In genomic region chr10:11016959-11017574, GRCh38 we compare ENCODE assay signal across 8 cellular contexts. TPM values are rescaled to one million over a fixed set of nuclear protein-coding genes. Genes with fewer than 3 reads are reported as not detected.
DNase-seq lines count a peak whose midpoint lies in the region; ATAC-seq and TF ChIP-seq lines count a peak whose summit lies in the region.

No MANE protein-coding gene starts in this region.

- no peaks in the 10 kb centered on the region for H3K36me3 Mint-ChIP-seq in IgD-negative memory B cell
- H3K36me3 Mint-ChIP-seq in endothelial cell (ENCODE audit: low read depth, unreplicated experiment) = no peaks in the 10 kb centered on the region

- H2AFZ ChIP-seq in neuron (ENCODE audit: low read depth, low read length) = peak overlapping the region; percentile 3

- TF ChIP-seq CTCF in endothelial cell (IDR thresholded peaks at IDR 0.05; ENCODE audit: unreplicated experiment) = no peak

- H3K9me3 Mint-ChIP-seq in IgD-negative memory B cell (no peaks in the 10 kb centered on the region), endothelial cell (ENCODE audit: unreplicated experiment) (no peaks in the 10 kb centered on the region)

- H3K4me1 ChIP-seq in neuron (ENCODE audit: insufficient read depth, low read length) = peaks cover 54% of the 10 kb centered on the region

- H3K4me1 Mint-ChIP-seq in IgD-negative memory B cell (peaks cover 3 to 9% (median 4%) of the 10 kb centered on the region in 3 donors), endothelial cell (ENCODE audit: unreplicated experiment) (peaks cover 18% of the 10 kb centered on the region)

- H3K4me3 Mint-ChIP-seq in IgD-negative memory B cell (peak overlapping the region; percentile 3 to 86 (median 73)), endothelial cell (ENCODE audit: unreplicated experiment) (peak overlapping the region; percentile 81)

- no peak for ATAC-seq in HG03342 (IDR thresholded peaks at IDR 0.05; ENCODE audit: unreplicated experiment)

- no peaks in the 10 kb centered on the region for H3K36me3 ChIP-seq in neuron (ENCODE audit: insufficient read depth, low read length)

- peak; percentile 17 for DNase-seq in NCI-H1092 treated with DMSO at 0.1 percent for 48 hours (lab: John Stamatoyannopoulos, UW)
- DNase-seq in NCI-H1092 (lab: John Stamatoyannopoulos, UW) = no peak
- DNase-seq in endothelial cell (ENCODE audit: low spot score) = no peak
- DNase-seq in occipital lobe (lab: John Stamatoyannopoulos, UW) = no peak
- no peak for DNase-seq in NCI-H2227 (lab: John Stamatoyannopoulos, UW; ENCODE audit: unreplicated experiment)

- peaks cover 45% of the 10 kb centered on the region for H3K27me3 Mint-ChIP-seq in IgD-negative memory B cell
- peaks cover 3% of the 10 kb centered on the region for H3K27me3 Mint-ChIP-seq in endothelial cell (ENCODE audit: unreplicated experiment)

- H3K9me3 ChIP-seq in neuron (ENCODE audit: low read length) = no peaks in the 10 kb centered on the region

- H3K4me3 ChIP-seq in neuron (ENCODE audit: low read length) = peak overlapping the region; percentile 82

- H3K27ac Mint-ChIP-seq in IgD-negative memory B cell = peak overlapping the region in 1 of 3 donors; percentile 39
- H3K27ac Mint-ChIP-seq in endothelial cell (ENCODE audit: unreplicated experiment) = peak overlapping the region; percentile 9

- no peaks in the 10 kb centered on the region for H3K27me3 ChIP-seq in neuron (ENCODE audit: insufficient read depth, low read length)

RNA-seq across cellular contexts. Expression of gene CELF2, which starts 0.6 kb away (rescaled TPM):
- polyA plus RNA-seq in IgD-negative memory B cell = 142 TPM
- total RNA-seq in endothelial cell (ENCODE audit: unreplicated experiment) = 27.5 TPM
- 193 TPM for total RNA-seq in occipital lobe
